8 cellular contexts compared by ENCODE assay signal in the genomic region with DNA sequence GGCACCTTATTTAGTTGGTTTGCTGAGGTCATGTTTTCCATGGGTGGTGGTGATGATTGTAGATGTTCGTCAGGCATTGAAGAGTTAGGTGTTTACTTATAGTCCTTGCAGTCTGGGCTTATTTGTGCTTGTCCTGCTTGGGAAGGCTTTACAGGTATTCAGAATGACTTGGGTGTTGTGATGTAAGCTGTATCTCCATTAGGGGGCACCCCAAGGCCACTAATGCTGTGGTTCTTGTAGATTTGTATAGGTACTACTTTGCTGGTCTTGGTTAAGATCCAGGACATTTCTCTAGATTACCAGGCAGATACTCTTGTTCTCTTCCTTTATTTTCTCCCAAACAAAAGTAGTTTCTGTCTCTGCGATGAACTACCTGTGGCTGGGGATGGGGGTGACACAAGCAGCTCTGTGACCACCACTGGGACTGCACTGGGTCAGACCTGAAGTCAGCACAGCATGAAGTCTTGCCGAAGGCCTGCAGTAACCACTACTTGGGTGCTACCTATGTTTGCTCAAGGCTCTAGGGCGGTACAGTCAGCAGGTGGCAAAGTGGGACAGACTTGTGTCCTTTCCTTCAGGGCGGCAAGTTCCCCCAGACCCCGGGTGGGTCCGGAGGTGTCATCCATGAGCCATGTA. TPM values are rescaled to one million over a fixed set of nuclear protein-coding genes. Genes with fewer than 3 reads are reported as not detected.
DNase-seq lines count a peak whose midpoint lies in the region; ATAC-seq and TF ChIP-seq lines count a peak whose summit lies in the region.

No MANE protein-coding gene starts in this region.

- WGBS in stomach, 5 donors: 69 to 85% (median 83%) methylated on average over 6 to 7 of the region's 7 CpGs
- 88% methylated on average over 7 of the region's 7 CpGs for WGBS in right cardiac atrium
- 87% methylated on average over 7 of the region's 7 CpGs for WGBS in suprapubic skin

- H3K36me3 ChIP-seq in stomach: peaks cover 0 to 5% (median 0%) of the 10 kb centered on the region in 4 donors
- no peaks in the 10 kb centered on the region for H3K36me3 ChIP-seq in suprapubic skin

- TF ChIP-seq POLR2A in stomach (IDR thresholded peaks at IDR 0.05): no peak
- TF ChIP-seq POLR2A in suprapubic skin (IDR thresholded peaks at IDR 0.05): no peak

- H3K4me1 ChIP-seq in stomach (no peaks in the 10 kb centered on the region), right cardiac atrium (ENCODE audit: control insufficient read depth, insufficient read depth, low read length) (no peaks in the 10 kb centered on the region), suprapubic skin (no peaks in the 10 kb centered on the region)

- DNase-seq in stimulated activated CD4-positive, alpha-beta T cell treated with anti-CD3 and anti-CD28 coated beads, Interleukin-12 subunit alpha, Interleukin-12 subunit beta, amount 100 ng/mL, for 4 hours: peak; percentile 1
- DNase-seq in stimulated activated CD4-positive, alpha-beta T cell treated with anti-CD3 and anti-CD28 coated beads, Interleukin-4, amount 100 ng/mL, for 4 hours: no peak
- DNase-seq in OCI-M1 (lab: John Stamatoyannopoulos, UW) (peak; percentile 49), glomerular visceral epithelial cell (ENCODE audit: extremely low spot score) (peak; percentile 35), stomach (no peak), right cardiac atrium (no peak), suprapubic skin (ENCODE audit: low spot score in 2 of 2) (no peak)

- TF ChIP-seq EP300 in stomach (IDR thresholded peaks at IDR 0.05) (no peak), suprapubic skin (IDR thresholded peaks at IDR 0.05) (no peak)

- H3K27ac ChIP-seq in stomach (no peak overlapping the region), right cardiac atrium (ENCODE audit: low read length) (no peak overlapping the region), suprapubic skin (no peak overlapping the region)

- no peak overlapping the region for H3K4me3 ChIP-seq in stomach
- H3K4me3 ChIP-seq in right cardiac atrium (ENCODE audit: low read length): no peak overlapping the region
- H3K4me3 ChIP-seq in suprapubic skin: no peak overlapping the region

- intact Hi-C loops in stomach (cut with DNase I; ENCODE audit: low total_unique reads) (no loop called here), right cardiac atrium (cut with DNase I) (no loop called here)

- TF ChIP-seq CTCF in stomach (IDR thresholded peaks at IDR 0.05) (no peak), suprapubic skin (IDR thresholded peaks at IDR 0.05) (no peak)

- H3K27me3 ChIP-seq in stomach (no peaks in the 10 kb centered on the region), right cardiac atrium (ENCODE audit: control insufficient read depth, insufficient read depth) (no peaks in the 10 kb centered on the region), suprapubic skin (no peaks in the 10 kb centered on the region)

- no peaks in the 10 kb centered on the region for H3K9me3 ChIP-seq in stomach
- no peaks in the 10 kb centered on the region for H3K9me3 ChIP-seq in right cardiac atrium (ENCODE audit: control insufficient read depth, low read length)
- no peaks in the 10 kb centered on the region for H3K9me3 ChIP-seq in suprapubic skin

- ATAC-seq in HG02763 (IDR thresholded peaks at IDR 0.05; ENCODE audit: unreplicated experiment) (peak; percentile 66), right cardiac atrium (no peak)

RNA-seq across cellular contexts. Expression of a gene that starts 35.8 kb away (rescaled TPM):
- total RNA-seq in stomach (10 to 100 TPM in 3 of 5 donors, 1 to 10 TPM in 2; 4.7 to 30.1 (median 10.4) TPM), right cardiac atrium (1 to 10 TPM; 5.3 to 6.7 (median 5.7) TPM), suprapubic skin (10 to 100 TPM; 12.4 to 23.7 (median 15.3) TPM)
- polyA plus RNA-seq in stomach (1 to 10 TPM; 3.4 to 7.0 (median 6.9) TPM), right cardiac atrium (4.0 TPM)

Comparison
In these comparisons a context has a peak if more than half of its experiments do, and no peak if none do; other contexts are left out.
1. DNase-seq: peak in stimulated activated CD4-positive, alpha-beta T cell treated with anti-CD3 and anti-CD28 coated beads, Interleukin-12 subunit alpha, Interleukin-12 subunit beta, amount 100 ng/mL, for 4 hours (single experiment), OCI-M1 (single experiment) and glomerular visceral epithelial cell (single experiment); none in stimulated activated CD4-positive, alpha-beta T cell treated with anti-CD3 and anti-CD28 coated beads, Interleukin-4, amount 100 ng/mL, for 4 hours (0 of 2), stomach (single experiment), right cardiac atrium (0 of 3) and suprapubic skin (0 of 2).